8 cellular contexts compared by ENCODE assay signal in the genomic region with DNA sequence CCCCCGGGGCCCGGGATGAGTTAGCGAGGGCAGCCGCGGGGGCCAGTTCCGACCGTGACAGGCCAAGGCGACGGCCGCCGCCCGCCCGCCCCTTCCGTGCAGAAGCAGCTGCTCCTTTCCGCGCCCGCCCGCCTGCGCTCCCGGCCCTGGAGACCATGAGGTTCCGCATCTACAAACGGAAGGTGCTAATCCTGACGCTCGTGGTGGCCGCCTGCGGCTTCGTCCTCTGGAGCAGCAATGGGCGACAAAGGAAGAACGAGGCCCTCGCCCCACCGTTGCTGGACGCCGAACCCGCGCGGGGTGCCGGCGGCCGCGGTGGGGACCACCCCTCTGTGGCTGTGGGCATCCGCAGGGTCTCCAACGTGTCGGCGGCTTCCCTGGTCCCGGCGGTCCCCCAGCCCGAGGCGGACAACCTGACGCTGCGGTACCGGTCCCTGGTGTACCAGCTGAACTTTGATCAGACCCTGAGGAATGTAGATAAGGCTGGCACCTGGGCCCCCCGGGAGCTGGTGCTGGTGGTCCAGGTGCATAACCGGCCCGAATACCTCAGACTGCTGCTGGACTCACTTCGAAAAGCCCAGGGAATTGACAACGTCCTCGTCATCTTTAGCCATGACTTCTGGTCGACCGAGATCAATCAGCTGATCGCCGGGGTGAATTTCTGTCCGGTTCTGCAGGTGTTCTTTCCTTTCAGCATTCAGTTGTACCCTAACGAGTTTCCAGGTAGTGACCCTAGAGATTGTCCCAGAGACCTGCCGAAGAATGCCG. TPM values are rescaled to one million over a fixed set of nuclear protein-coding genes. Genes with fewer than 3 reads are reported as not detected.
DNase-seq lines count a peak whose midpoint lies in the region; FAIRE-seq and TF ChIP-seq lines count a peak whose summit lies in the region.

No MANE protein-coding gene starts in this region.

- CTCF ChIA-PET in HEK293T (lab: Yijun Ruan, JAX) (interaction anchor here (3.5 kb wide), 1 partner anchor 13 kb away, joined by 11 read pairs; the partner anchor contains the start of gene DNAAF2), endothelial cell of umbilical vein (lab: Charles Lee) (interaction anchor here (0.6 to 6.4 kb wide), 8 partner anchors 9 to 160 kb away, joined by 3 to 80 read pairs (median 10); partner anchors contain the start of genes DNAAF2, KLHDC2, LRR1 and RPS29)

- H3K4me3 ChIP-seq in endothelial cell of umbilical vein (replicated peaks in 1 of 3; ENCODE audit: insufficient read depth in 1 of 3, low read depth in 1 of 3, low read length in 3 of 3) = peak overlapping the region; percentile 59 to 95 (median 83)
- H3K4me3 ChIP-seq in subcutaneous abdominal adipose tissue (ENCODE audit: low read depth in 1 of 5, low read length in 5 of 5) = peak overlapping the region; percentile 72 to 97 (median 89)

- H3K4me2 ChIP-seq in endothelial cell of umbilical vein (ENCODE audit: insufficient read depth, low read length) = peak overlapping the region; percentile 86

- FAIRE-seq in endothelial cell of umbilical vein (lab: Jason Lieb, UNC) = no peak

- H3K9me3 Mint-ChIP-seq in activated CD4-positive, alpha-beta T cell treated with anti-CD3 and anti-CD28 coated beads, Interleukin-2, amount 10 ng/mL, durations not matched to agents 24 days and 14 days = no peaks in the 10 kb centered on the region

- dilution Hi-C loops in endothelial cell of umbilical vein (cut with MboI; ENCODE audit: extremely low pct_ligation_motif_present, low sequenced_read_pairs) = no loop called here

- H3K4me3 Mint-ChIP-seq in activated CD4-positive, alpha-beta T cell treated with anti-CD3 and anti-CD28 coated beads, Interleukin-2, amount 10 ng/mL, durations not matched to agents 24 days and 14 days = peak overlapping the region; percentile 96

- H3K4me1 Mint-ChIP-seq in activated CD4-positive, alpha-beta T cell treated with anti-CD3 and anti-CD28 coated beads, Interleukin-2, amount 10 ng/mL, durations not matched to agents 24 days and 14 days = peaks cover 38% of the 10 kb centered on the region

- H2AFZ ChIP-seq in endothelial cell of umbilical vein (ENCODE audit: low read depth, low read length) = peak overlapping the region; percentile 81

- no peaks in the 10 kb centered on the region for H3K9me1 ChIP-seq in endothelial cell of umbilical vein (replicated peaks; ENCODE audit: control insufficient read depth, extremely low read depth, insufficient read depth, low read length)

- peak; percentile 42 for DNase-seq in NCI-H2196 (lab: John Stamatoyannopoulos, UW; ENCODE audit: unreplicated experiment)
- DNase-seq in NCI-H2196 treated with DMSO at 0.1 percent for 48 hours (lab: John Stamatoyannopoulos, UW; ENCODE audit: unreplicated experiment) = no peak
- peak; percentile 40 for DNase-seq in HEK293T (ENCODE audit: extremely low spot score)
- DNase-seq in NCI-H1048 (lab: John Stamatoyannopoulos, UW) = peak; percentile 21
- peak; percentile 75 for DNase-seq in activated CD4-positive, alpha-beta T cell treated with anti-CD3 and anti-CD28 coated beads, Interleukin-2, amount 10 ng/mL, durations not matched to agents 24 days and 14 days
- peak; percentile 6 for DNase-seq in endothelial cell of umbilical vein (ENCODE audit: low read depth, low spot score)
- peak; percentile 65 for DNase-seq in mucosa of gallbladder (ENCODE audit: low spot score)

- H3K79me2 ChIP-seq in endothelial cell of umbilical vein (ENCODE audit: control insufficient read depth, insufficient read depth, low read length) = peaks cover 80% of the 10 kb centered on the region

- no peak for TF ChIP-seq CTCF in endothelial cell of umbilical vein (IDR thresholded peaks at IDR 0.05; ENCODE audit: extremely low read depth in 1 of 2, insufficient read depth in 1 of 2, low read depth in 1 of 2, low read length in 2 of 2)

- H3K9me3 ChIP-seq in endothelial cell of umbilical vein (replicated peaks; ENCODE audit: control insufficient read depth, insufficient read depth, low read length) = no peaks in the 10 kb centered on the region
- no peaks in the 10 kb centered on the region for H3K9me3 ChIP-seq in subcutaneous abdominal adipose tissue (ENCODE audit: control insufficient read depth in 5 of 5, low read length in 5 of 5)

- no peaks in the 10 kb centered on the region for H3K27me3 Mint-ChIP-seq in activated CD4-positive, alpha-beta T cell treated with anti-CD3 and anti-CD28 coated beads, Interleukin-2, amount 10 ng/mL, durations not matched to agents 24 days and 14 days

- H3K27ac Mint-ChIP-seq in activated CD4-positive, alpha-beta T cell treated with anti-CD3 and anti-CD28 coated beads, Interleukin-2, amount 10 ng/mL, durations not matched to agents 24 days and 14 days = peak overlapping the region; percentile 96

- no peak for TF ChIP-seq POLR2A in endothelial cell of umbilical vein (IDR thresholded peaks at IDR 0.05; ENCODE audit: low read depth, low read length)

- H4K20me1 ChIP-seq in endothelial cell of umbilical vein (replicated peaks; ENCODE audit: control insufficient read depth, extremely low read depth, insufficient read depth, low read length) = no peaks in the 10 kb centered on the region

- H3K36me3 ChIP-seq in endothelial cell of umbilical vein (ENCODE audit: control insufficient read depth in 2 of 2, extremely low read depth in 1 of 2, insufficient read depth in 2 of 2, low read length in 2 of 2) (peaks cover 0 to 3% of the 10 kb centered on the region in 2 experiments), subcutaneous abdominal adipose tissue (ENCODE audit: control insufficient read depth in 5 of 5, insufficient read depth in 5 of 5, low read length in 5 of 5) (peaks cover 3 to 21% (median 12%) of the 10 kb centered on the region in 5 donors)

- POLR2A ChIA-PET in HEK293T (lab: Yijun Ruan, JAX) (interaction anchor here (0.6 to 3.5 kb wide), 18 partner anchors 9 to 237 kb away, joined by 3 to 63 read pairs (median 9); partner anchors contain the start of genes DNAAF2, KLHDC1, KLHDC2 and LRR1), endothelial cell of umbilical vein (lab: Charles Lee) (interaction anchor here (0.6 to 2.5 kb wide), 6 partner anchors 9 to 148 kb away, joined by 4 to 15 read pairs (median 10); partner anchors contain the start of genes LRR1 and RPS29)

- H3K27me3 ChIP-seq in endothelial cell of umbilical vein (ENCODE audit: control insufficient read depth in 2 of 2, insufficient read depth in 2 of 2, low read length in 2 of 2) (no peaks in the 10 kb centered on the region), subcutaneous abdominal adipose tissue (ENCODE audit: control insufficient read depth in 5 of 5, insufficient read depth in 4 of 5, low read length in 5 of 5) (no peaks in the 10 kb centered on the region)

- no TSS peak for BruUV-seq in endothelial cell of umbilical vein (replicated peaks; lab: Mats Ljungman, UMichigan)

- H3K36me3 Mint-ChIP-seq in activated CD4-positive, alpha-beta T cell treated with anti-CD3 and anti-CD28 coated beads, Interleukin-2, amount 10 ng/mL, durations not matched to agents 24 days and 14 days (ENCODE audit: low read depth) = peaks cover 67% of the 10 kb centered on the region

- peak overlapping the region; percentile 69 for H3K27ac ChIP-seq in endothelial cell of umbilical vein (ENCODE audit: insufficient read depth, low read depth, low read length)
- peak overlapping the region; percentile 97 for H3K27ac ChIP-seq in subcutaneous abdominal adipose tissue (ENCODE audit: low read depth, low read length)

- peak overlapping the region; percentile 90 for H3K9ac ChIP-seq in endothelial cell of umbilical vein (replicated peaks; ENCODE audit: extremely low read depth, insufficient read depth, low read length)
- peak overlapping the region; percentile 56 to 99 (median 96) for H3K9ac ChIP-seq in subcutaneous abdominal adipose tissue (ENCODE audit: low read length in 5 of 5)

- intact Hi-C loops in activated CD4-positive, alpha-beta T cell treated with anti-CD3 and anti-CD28 coated beads, Interleukin-2, amount 10 ng/mL, durations not matched to agents 24 days and 14 days (cut with micrococcal nuclease) = loop anchor here (2.0 to 5.0 kb wide), 3 partner anchors 68 to 610 kb away; partner anchors contain the start of genes POLE2, SOS2 and VCPKMT
- intact Hi-C loops in endothelial cell of umbilical vein (cut with micrococcal nuclease) = loop anchor here (10.0 kb wide), 1 partner anchor 614 kb away; the partner anchor contains the start of gene SOS2

- H3K4me1 ChIP-seq in endothelial cell of umbilical vein (ENCODE audit: control insufficient read depth, extremely low read depth, insufficient read depth, low read length) = peaks cover 40% of the 10 kb centered on the region
- peaks cover 4 to 46% (median 44%) of the 10 kb centered on the region in 5 donors for H3K4me1 ChIP-seq in subcutaneous abdominal adipose tissue (ENCODE audit: control insufficient read depth in 5 of 5, insufficient read depth in 5 of 5, low read length in 5 of 5)

RNA-seq across cellular contexts. Expression of gene MGAT2, which starts 0.7 kb away (rescaled TPM):
- 45.6 and 48.5 TPM in 2 replicates for total RNA-seq in activated CD4-positive, alpha-beta T cell treated with anti-CD3 and anti-CD28 coated beads, Interleukin-2, amount 10 ng/mL, durations not matched to agents 24 days and 14 days
- total RNA-seq in endothelial cell of umbilical vein (68.1 and 72.6 TPM in 2 replicates), mucosa of gallbladder (43.0 TPM)
- polyA plus RNA-seq in endothelial cell of umbilical vein = 34.5 and 36.4 TPM in 2 replicates
- 30.2 and 37.4 TPM in 2 replicates for polyA plus RNA-seq in endothelial cell of umbilical vein (2011; cell fraction: cytosol; rRNA removed)
- 14.1 and 18.4 TPM in 2 replicates for polyA plus RNA-seq in endothelial cell of umbilical vein (2011; cell fraction: nucleus; rRNA removed)
- polyA plus RNA-seq in endothelial cell of umbilical vein (2012) = 18.4 and 23.0 TPM in 2 replicates
- polyA minus RNA-seq in endothelial cell of umbilical vein = 37.4 and 40.6 TPM in 2 replicates
- 19.3 TPM for polyA minus RNA-seq in endothelial cell of umbilical vein (2011; cell fraction: cytosol; rRNA and poly(A)+ RNA removed)
- polyA minus RNA-seq in endothelial cell of umbilical vein (2011; cell fraction: nucleus; rRNA and poly(A)+ RNA removed) = 15.7 and 17.6 TPM in 2 replicates

RNA-seq across cellular contexts. Expression of gene RPL36AL, which starts 0.9 kb away (rescaled TPM):
- total RNA-seq in activated CD4-positive, alpha-beta T cell treated with anti-CD3 and anti-CD28 coated beads, Interleukin-2, amount 10 ng/mL, durations not matched to agents 24 days and 14 days = 221 and 229 TPM in 2 replicates
- total RNA-seq in endothelial cell of umbilical vein (251 and 260 TPM in 2 replicates), mucosa of gallbladder (143 TPM)
- polyA plus RNA-seq in endothelial cell of umbilical vein = 116 and 174 TPM in 2 replicates
- polyA plus RNA-seq in endothelial cell of umbilical vein (2011; cell fraction: cytosol; rRNA removed) = 257 and 274 TPM in 2 replicates
- polyA plus RNA-seq in endothelial cell of umbilical vein (2011; cell fraction: nucleus; rRNA removed) = 78.3 and 111 TPM in 2 replicates
- 427 and 571 TPM in 2 replicates for polyA plus RNA-seq in endothelial cell of umbilical vein (2012)
- 58.1 and 72.5 TPM in 2 replicates for polyA minus RNA-seq in endothelial cell of umbilical vein
- polyA minus RNA-seq in endothelial cell of umbilical vein (2011; cell fraction: cytosol; rRNA and poly(A)+ RNA removed) = 48.3 TPM
- polyA minus RNA-seq in endothelial cell of umbilical vein (2011; cell fraction: nucleus; rRNA and poly(A)+ RNA removed) = 11.5 and 16.9 TPM in 2 replicates

RNA-seq across cellular contexts. Expression of gene DNAAF2, which starts 13.7 kb away (rescaled TPM):
- total RNA-seq in activated CD4-positive, alpha-beta T cell treated with anti-CD3 and anti-CD28 coated beads, Interleukin-2, amount 10 ng/mL, durations not matched to agents 24 days and 14 days = 12.3 and 12.5 TPM in 2 replicates
- 5.7 and 6.4 TPM in 2 replicates for total RNA-seq in endothelial cell of umbilical vein
- 3.0 and 3.1 TPM in 2 replicates for polyA plus RNA-seq in endothelial cell of umbilical vein
- 4.5 and 4.9 TPM in 2 replicates for polyA plus RNA-seq in endothelial cell of umbilical vein (2011; cell fraction: cytosol; rRNA removed)
- polyA plus RNA-seq in endothelial cell of umbilical vein (2011; cell fraction: nucleus; rRNA removed) = 2.0 and 2.4 TPM in 2 replicates
- polyA plus RNA-seq in endothelial cell of umbilical vein (2012) = 4.1 and 5.4 TPM in 2 replicates
- 1.2 and 1.5 TPM in 2 replicates for polyA minus RNA-seq in endothelial cell of umbilical vein
- 5.4 TPM for polyA minus RNA-seq in endothelial cell of umbilical vein (2011; cell fraction: cytosol; rRNA and poly(A)+ RNA removed)
- 1.2 and 3.5 TPM in 2 replicates for polyA minus RNA-seq in endothelial cell of umbilical vein (2011; cell fraction: nucleus; rRNA and poly(A)+ RNA removed)
- 8.4 TPM for total RNA-seq in mucosa of gallbladder

RNA-seq across cellular contexts. Expression of gene LRR1, which starts 22.6 kb away (rescaled TPM):
- total RNA-seq in activated CD4-positive, alpha-beta T cell treated with anti-CD3 and anti-CD28 coated beads, Interleukin-2, amount 10 ng/mL, durations not matched to agents 24 days and 14 days = 47.7 and 50.4 TPM in 2 replicates
- total RNA-seq in endothelial cell of umbilical vein (30.1 and 30.9 TPM in 2 replicates), mucosa of gallbladder (7.0 TPM)
- polyA plus RNA-seq in endothelial cell of umbilical vein = 11.4 and 17.7 TPM in 2 replicates
- 19.5 and 20.3 TPM in 2 replicates for polyA plus RNA-seq in endothelial cell of umbilical vein (2011; cell fraction: cytosol; rRNA removed)
- 9.7 and 15.5 TPM in 2 replicates for polyA plus RNA-seq in endothelial cell of umbilical vein (2011; cell fraction: nucleus; rRNA removed)
- 14.1 and 24.0 TPM in 2 replicates for polyA plus RNA-seq in endothelial cell of umbilical vein (2012)
- 9.0 and 9.2 TPM in 2 replicates for polyA minus RNA-seq in endothelial cell of umbilical vein
- 19.5 TPM for polyA minus RNA-seq in endothelial cell of umbilical vein (2011; cell fraction: cytosol; rRNA and poly(A)+ RNA removed)
- polyA minus RNA-seq in endothelial cell of umbilical vein (2011; cell fraction: nucleus; rRNA and poly(A)+ RNA removed) = 6.1 and 9.1 TPM in 2 replicates

RNA-seq across cellular contexts. Expression of gene RPS29, which starts 35.1 kb away (rescaled TPM):
- total RNA-seq in activated CD4-positive, alpha-beta T cell treated with anti-CD3 and anti-CD28 coated beads, Interleukin-2, amount 10 ng/mL, durations not matched to agents 24 days and 14 days = 1,960 and 2,033 TPM in 2 replicates
- total RNA-seq in endothelial cell of umbilical vein = 1,408 and 1,453 TPM in 2 replicates
- polyA plus RNA-seq in endothelial cell of umbilical vein = 13,992 and 14,040 TPM in 2 replicates
- 11,440 and 11,541 TPM in 2 replicates for polyA plus RNA-seq in endothelial cell of umbilical vein (2011; cell fraction: cytosol; rRNA removed)
- polyA plus RNA-seq in endothelial cell of umbilical vein (2011; cell fraction: nucleus; rRNA removed) = 2,321 and 3,038 TPM in 2 replicates
- polyA plus RNA-seq in endothelial cell of umbilical vein (2012) = 6,267 and 6,888 TPM in 2 replicates
- polyA minus RNA-seq in endothelial cell of umbilical vein = 1,176 and 1,327 TPM in 2 replicates
- polyA minus RNA-seq in endothelial cell of umbilical vein (2011; cell fraction: cytosol; rRNA and poly(A)+ RNA removed) = 684 TPM
- polyA minus RNA-seq in endothelial cell of umbilical vein (2011; cell fraction: nucleus; rRNA and poly(A)+ RNA removed) = 167 and 185 TPM in 2 replicates
- 852 TPM for total RNA-seq in mucosa of gallbladder
